1 cellular context compared by ENCODE assay signal in the genomic region with DNA sequence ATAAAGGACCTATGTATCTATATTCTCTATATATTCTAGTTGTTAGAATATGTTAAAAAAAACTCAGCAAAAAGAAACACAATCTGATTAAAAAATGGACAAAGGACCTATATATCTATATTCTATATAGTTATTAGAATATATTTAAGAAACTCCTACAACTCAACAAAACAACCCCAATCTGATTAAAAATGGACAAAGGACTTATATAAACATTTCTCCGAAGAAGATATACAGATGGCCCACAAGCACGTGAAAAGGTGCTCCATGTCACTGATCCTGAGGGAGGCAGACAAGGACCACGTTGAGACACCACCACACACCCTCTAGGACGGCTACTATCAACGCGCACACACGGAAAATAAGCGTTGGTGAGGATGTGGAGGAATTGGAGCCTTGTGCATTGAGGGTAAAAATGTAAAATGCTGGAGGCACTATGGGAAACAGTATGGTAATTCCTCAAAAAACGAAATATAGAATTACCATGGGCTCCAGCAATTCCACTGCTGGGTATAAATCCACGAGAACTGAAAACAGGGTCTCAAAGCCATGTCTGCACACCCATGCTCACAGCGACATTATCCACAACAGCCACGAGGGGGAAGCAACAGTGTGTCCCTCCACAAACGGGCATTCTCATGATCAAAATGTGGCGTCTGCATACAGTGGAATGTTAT.
TF ChIP-seq lines count a peak whose summit lies in the region.

No MANE protein-coding gene starts in this region.

TF ChIP-seq in GM23338, 12 proteins besides CTCF, POLR2A, EP300 and RAD21 (continued from another document):
- TF ChIP-seq, protein P1, sequence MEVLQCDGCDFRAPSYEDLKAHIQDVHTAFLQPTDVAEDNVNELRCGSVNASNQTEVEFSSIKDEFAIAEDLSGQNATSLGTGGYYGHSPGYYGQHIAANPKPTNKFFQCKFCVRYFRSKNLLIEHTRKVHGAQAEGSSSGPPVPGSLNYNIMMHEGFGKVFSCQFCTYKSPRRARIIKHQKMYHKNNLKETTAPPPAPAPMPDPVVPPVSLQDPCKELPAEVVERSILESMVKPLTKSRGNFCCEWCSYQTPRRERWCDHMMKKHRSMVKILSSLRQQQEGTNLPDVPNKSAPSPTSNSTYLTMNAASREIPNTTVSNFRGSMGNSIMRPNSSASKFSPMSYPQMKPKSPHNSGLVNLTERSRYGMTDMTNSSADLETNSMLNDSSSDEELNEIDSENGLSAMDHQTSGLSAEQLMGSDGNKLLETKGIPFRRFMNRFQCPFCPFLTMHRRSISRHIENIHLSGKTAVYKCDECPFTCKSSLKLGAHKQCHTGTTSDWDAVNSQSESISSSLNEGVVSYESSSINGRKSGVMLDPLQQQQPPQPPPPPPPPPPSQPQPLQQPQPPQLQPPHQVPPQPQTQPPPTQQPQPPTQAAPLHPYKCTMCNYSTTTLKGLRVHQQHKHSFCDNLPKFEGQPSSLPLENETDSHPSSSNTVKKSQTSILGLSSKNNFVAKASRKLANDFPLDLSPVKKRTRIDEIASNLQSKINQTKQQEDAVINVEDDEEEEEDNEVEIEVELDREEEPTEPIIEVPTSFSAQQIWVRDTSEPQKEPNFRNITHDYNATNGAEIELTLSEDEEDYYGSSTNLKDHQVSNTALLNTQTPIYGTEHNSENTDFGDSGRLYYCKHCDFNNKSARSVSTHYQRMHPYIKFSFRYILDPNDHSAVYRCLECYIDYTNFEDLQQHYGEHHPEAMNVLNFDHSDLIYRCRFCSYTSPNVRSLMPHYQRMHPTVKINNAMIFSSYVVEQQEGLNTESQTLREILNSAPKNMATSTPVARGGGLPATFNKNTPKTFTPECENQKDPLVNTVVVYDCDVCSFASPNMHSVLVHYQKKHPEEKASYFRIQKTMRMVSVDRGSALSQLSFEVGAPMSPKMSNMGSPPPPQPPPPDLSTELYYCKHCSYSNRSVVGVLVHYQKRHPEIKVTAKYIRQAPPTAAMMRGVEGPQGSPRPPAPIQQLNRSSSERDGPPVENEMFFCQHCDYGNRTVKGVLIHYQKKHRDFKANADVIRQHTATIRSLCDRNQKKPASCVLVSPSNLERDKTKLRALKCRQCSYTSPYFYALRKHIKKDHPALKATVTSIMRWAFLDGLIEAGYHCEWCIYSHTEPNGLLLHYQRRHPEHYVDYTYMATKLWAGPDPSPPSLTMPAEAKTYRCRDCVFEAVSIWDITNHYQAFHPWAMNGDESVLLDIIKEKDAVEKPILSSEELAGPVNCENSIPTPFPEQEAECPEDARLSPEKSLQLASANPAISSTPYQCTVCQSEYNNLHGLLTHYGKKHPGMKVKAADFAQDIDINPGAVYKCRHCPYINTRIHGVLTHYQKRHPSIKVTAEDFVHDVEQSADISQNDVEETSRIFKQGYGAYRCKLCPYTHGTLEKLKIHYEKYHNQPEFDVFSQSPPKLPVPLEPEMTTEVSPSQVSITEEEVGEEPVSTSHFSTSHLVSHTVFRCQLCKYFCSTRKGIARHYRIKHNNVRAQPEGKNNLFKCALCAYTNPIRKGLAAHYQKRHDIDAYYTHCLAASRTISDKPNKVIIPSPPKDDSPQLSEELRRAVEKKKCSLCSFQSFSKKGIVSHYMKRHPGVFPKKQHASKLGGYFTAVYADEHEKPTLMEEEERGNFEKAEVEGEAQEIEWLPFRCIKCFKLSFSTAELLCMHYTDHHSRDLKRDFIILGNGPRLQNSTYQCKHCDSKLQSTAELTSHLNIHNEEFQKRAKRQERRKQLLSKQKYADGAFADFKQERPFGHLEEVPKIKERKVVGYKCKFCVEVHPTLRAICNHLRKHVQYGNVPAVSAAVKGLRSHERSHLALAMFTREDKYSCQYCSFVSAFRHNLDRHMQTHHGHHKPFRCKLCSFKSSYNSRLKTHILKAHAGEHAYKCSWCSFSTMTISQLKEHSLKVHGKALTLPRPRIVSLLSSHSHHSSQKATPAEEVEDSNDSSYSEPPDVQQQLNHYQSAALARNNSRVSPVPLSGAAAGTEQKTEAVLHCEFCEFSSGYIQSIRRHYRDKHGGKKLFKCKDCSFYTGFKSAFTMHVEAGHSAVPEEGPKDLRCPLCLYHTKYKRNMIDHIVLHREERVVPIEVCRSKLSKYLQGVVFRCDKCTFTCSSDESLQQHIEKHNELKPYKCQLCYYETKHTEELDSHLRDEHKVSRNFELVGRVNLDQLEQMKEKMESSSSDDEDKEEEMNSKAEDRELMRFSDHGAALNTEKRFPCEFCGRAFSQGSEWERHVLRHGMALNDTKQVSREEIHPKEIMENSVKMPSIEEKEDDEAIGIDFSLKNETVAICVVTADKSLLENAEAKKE (CRISPR knock-in tag; IDR thresholded peaks at IDR 0.05), result no peak
- no peak for TF ChIP-seq STAT1 (IDR thresholded peaks at IDR 0.05; ENCODE audit: unreplicated experiment)
- no peak for TF ChIP-seq ETS1 (IDR thresholded peaks at IDR 0.05)
- no peak for TF ChIP-seq CREB1 (CRISPR knock-in tag; IDR thresholded peaks at IDR 0.05; ENCODE audit: low read depth)
